16 cellular contexts compared by ENCODE assay signal in genomic region chr2:38744399-38744780, GRCh38. TPM values are rescaled to one million over a fixed set of nuclear protein-coding genes. Genes with fewer than 3 reads are reported as not detected.
DNase-seq lines count a peak whose midpoint lies in the region; ATAC-seq and TF ChIP-seq lines count a peak whose summit lies in the region.
"Had no signal": no experiment of that assay in that cellular context is flagged by ENCODE, and none has a peak within 500 bp of the region (broad histone marks: within the 10 kb centered on the region; RNA-seq: fewer than 3 reads in every experiment).

No MANE protein-coding gene starts in this region.

- peaks cover 85% of the 10 kb centered on the region for H3F3A ChIP-seq in GM23248 (ENCODE audit: insufficient read depth)

- no peak overlapping the region for H2AFZ ChIP-seq in GM23248

- peaks cover 65% of the 10 kb centered on the region for H3K4me1 Mint-ChIP-seq in activated CD8-positive, alpha-beta T cell treated with anti-CD3 and anti-CD28 coated beads for 36 hours (ENCODE audit: low read depth)
- peaks cover 43% of the 10 kb centered on the region in 2 donors for H3K4me1 Mint-ChIP-seq in natural killer cell
- peaks cover 40 to 75% of the 10 kb centered on the region in 2 donors for H3K4me1 Mint-ChIP-seq in immature natural killer cell

- no peak for TF ChIP-seq POLR2A in testis (IDR thresholded peaks at IDR 0.05)

- no peaks in the 10 kb centered on the region for H3K27me3 ChIP-seq in GM23248 (replicated peaks; ENCODE audit: insufficient read depth)
- H3K27me3 ChIP-seq in testis, result no peaks in the 10 kb centered on the region
- H3K27me3 ChIP-seq: MG63 had no signal

- H3K4me3 ChIP-seq in GM23248 (no peak overlapping the region), testis (no peak overlapping the region)
- H3K4me3 ChIP-seq: MG63 had no signal

- H3K4me3 Mint-ChIP-seq in activated CD8-positive, alpha-beta T cell treated with anti-CD3 and anti-CD28 coated beads for 36 hours, result no peak overlapping the region
- no peak overlapping the region for H3K4me3 Mint-ChIP-seq in natural killer cell
- H3K4me3 Mint-ChIP-seq in immature natural killer cell, result no peak overlapping the region
- H3K4me3 Mint-ChIP-seq: endodermal cell had no signal

- 22 to 30% methylated on average over 2 of the region's 2 CpGs for WGBS in GM23248 (ENCODE audit: low coverage in 1 of 2, low lambda C conversion rate in 2 of 2, missing lambda C conversion rate in 2 of 2), 2 experiments
- 52 to 63% methylated on average over 2 of the region's 2 CpGs for whole genome bisulfite sequencing in testis, 2 donors

- H3K4me1 ChIP-seq in GM23248 (ENCODE audit: insufficient read depth) (peaks cover 3% of the 10 kb centered on the region), testis (peaks cover 15% of the 10 kb centered on the region)

- CTCF ChIA-PET in activated CD8-positive, alpha-beta T cell treated with anti-CD3 and anti-CD28 coated beads for 36 hours (lab: Charles Lee), result interaction anchor here (0.6 to 8.3 kb wide), 10 partner anchors 10 to 279 kb away, joined by 3 to 95 read pairs (median 4); partner anchors contain the start of gene HNRNPLL

- no peaks in the 10 kb centered on the region for H3K9me3 Mint-ChIP-seq in activated CD8-positive, alpha-beta T cell treated with anti-CD3 and anti-CD28 coated beads for 36 hours
- H3K9me3 Mint-ChIP-seq in natural killer cell, result no peaks in the 10 kb centered on the region
- H3K9me3 Mint-ChIP-seq in immature natural killer cell, result no peaks in the 10 kb centered on the region
- H3K9me3 Mint-ChIP-seq: naive B cell had no signal

- peaks cover 83% of the 10 kb centered on the region for H3K79me2 ChIP-seq in GM23248 (ENCODE audit: insufficient read depth)

- peaks cover 81% of the 10 kb centered on the region for H3K36me3 ChIP-seq in GM23248 (ENCODE audit: low read depth)
- no peaks in the 10 kb centered on the region for H3K36me3 ChIP-seq in testis (ENCODE audit: low read depth, missing control alignments)

- H3K9me3 ChIP-seq in GM23248 (ENCODE audit: low read depth) (no peaks in the 10 kb centered on the region), testis (no peaks in the 10 kb centered on the region)

- no peaks in the 10 kb centered on the region for H3K9me2 ChIP-seq in GM23248 (ENCODE audit: insufficient read depth)

- POLR2A ChIA-PET in activated CD8-positive, alpha-beta T cell treated with anti-CD3 and anti-CD28 coated beads for 36 hours (lab: Charles Lee), result interaction anchor here (0.7 to 12.8 kb wide), 17 partner anchors 6 to 232 kb away, joined by 3 to 209 read pairs (median 4); partner anchors contain the start of genes HNRNPLL and SRSF7

- H3K36me3 Mint-ChIP-seq in activated CD8-positive, alpha-beta T cell treated with anti-CD3 and anti-CD28 coated beads for 36 hours (ENCODE audit: low read depth), result peaks cover 84% of the 10 kb centered on the region
- H3K36me3 Mint-ChIP-seq in natural killer cell (peaks cover 37% of the 10 kb centered on the region), immature natural killer cell (peaks cover 10 to 47% (median 43%) of the 10 kb centered on the region in 3 donors)

- in situ Hi-C loops in GM23248 (cut with MboI), result no loop called here

- peaks cover 1% of the 10 kb centered on the region; the same call in 1 of the 2 replicates for H4K20me1 ChIP-seq in GM23248 (ENCODE audit: insufficient read depth)

- H3K4me2 ChIP-seq in GM23248 (ENCODE audit: unreplicated experiment), result no peak overlapping the region

- intact Hi-C loops in activated CD8-positive, alpha-beta T cell treated with anti-CD3 and anti-CD28 coated beads for 36 hours (cut with micrococcal nuclease), result loop anchor here (5.0 to 10.0 kb wide), 2 partner anchors 207 to 430 kb away; no protein-coding TSS in a partner anchor
- intact Hi-C loops in natural killer cell (cut with micrococcal nuclease), result loop anchor here (1.0 to 5.0 kb wide), 2 partner anchors 16 to 142 kb away; partner anchors contain the start of gene HNRNPLL
- intact Hi-C loops in testis (cut with DNase I; ENCODE audit: low total_unique reads), result no loop called here

- H3K27me3 Mint-ChIP-seq in activated CD8-positive, alpha-beta T cell treated with anti-CD3 and anti-CD28 coated beads for 36 hours, result no peaks in the 10 kb centered on the region
- H3K27me3 Mint-ChIP-seq in natural killer cell (ENCODE audit: low read depth in 2 of 2) (no peaks in the 10 kb centered on the region), immature natural killer cell (ENCODE audit: low read depth in 3 of 3) (peaks cover 5 to 18% (median 15%) of the 10 kb centered on the region in 3 donors)
- H3K27me3 Mint-ChIP-seq: naive B cell had no signal

- H3K27ac Mint-ChIP-seq in activated CD8-positive, alpha-beta T cell treated with anti-CD3 and anti-CD28 coated beads for 36 hours, result peak overlapping the region; percentile 72
- H3K27ac Mint-ChIP-seq in natural killer cell (peak overlapping the region; percentile 42 to 80), immature natural killer cell (peak overlapping the region in 3 of 6 donors; percentile 15 to 60 (median 26))

- peak; percentile 29 for DNase-seq in DMS53 (lab: John Stamatoyannopoulos, UW)
- DNase-seq in DMS53 treated with DMSO at 0.1 percent for 48 hours (lab: John Stamatoyannopoulos, UW; ENCODE audit: unreplicated experiment), result no peak
- no peak for DNase-seq in GM23248
- no peak for DNase-seq in activated CD8-positive, alpha-beta T cell treated with anti-CD3 and anti-CD28 coated beads for 36 hours
- no peak for DNase-seq in natural killer cell
- DNase-seq in NCI-H187 treated with DMSO at 0.1 percent for 48 hours (lab: John Stamatoyannopoulos, UW), result no peak
- no peak for DNase-seq in testis
- no peak for DNase-seq in immature natural killer cell
- DNase-seq: activated naive CD4-positive, alpha-beta T cell; endodermal cell; MG63; naive B cell; NCI-H1930; NCI-H510A; SHP77 treated with DMSO at 0.1 percent for 48 hours had no signal

- peak overlapping the region; percentile 25; the same call in 1 of the 2 replicates for H3K9ac ChIP-seq in GM23248

- no peak overlapping the region for H3K27ac ChIP-seq in GM23248
- no peak overlapping the region for H3K27ac ChIP-seq in testis
- H3K27ac ChIP-seq: C4-2B had no signal

- TF ChIP-seq CTCF in activated CD8-positive, alpha-beta T cell treated with anti-CD3 and anti-CD28 coated beads for 36 hours (IDR thresholded peaks at IDR 0.05), result no peak
- TF ChIP-seq CTCF in natural killer cell (IDR thresholded peaks at IDR 0.05) (no peak), testis (IDR thresholded peaks at IDR 0.05) (no peak)

- peak; percentile 7 for ATAC-seq in activated CD8-positive, alpha-beta T cell treated with anti-CD3 and anti-CD28 coated beads for 36 hours
- ATAC-seq in natural killer cell, result no peak

RNA-seq across cellular contexts. Expression of gene SRSF7, which starts 6.8 kb away (rescaled TPM):
- 86.5 and 95.0 TPM in 2 replicates for total RNA-seq in GM23248 (2014; rRNA removed; shearing (Covaris generic))
- polyA plus RNA-seq in GM23248 (2016; fragmentation: Nextera tagmentation; extraction: Ambion mirVana) (156 TPM in 2 replicates), testis (ENCODE audit: insufficient read depth, low read depth, low replicate concordance) (169 TPM), immature natural killer cell (100 to 1,000 TPM; 171 to 209 (median 203) TPM)
- 100 to 1,000 TPM; 320 to 333 TPM for total RNA-seq in activated CD8-positive, alpha-beta T cell treated with anti-CD3 and anti-CD28 coated beads for 36 hours
- total RNA-seq in natural killer cell (100 to 1,000 TPM; 323 to 538 (median 359) TPM), testis (100 to 1,000 TPM; 104 to 114 TPM)

RNA-seq across cellular contexts. Expression of gene GEMIN6, which starts 33.6 kb away (rescaled TPM):
- total RNA-seq in GM23248 (2014; rRNA removed; shearing (Covaris generic)), result 5.2 and 15.3 TPM in 2 replicates
- polyA plus RNA-seq in GM23248 (2016; fragmentation: Nextera tagmentation; extraction: Ambion mirVana) (14.9 and 15.3 TPM in 2 replicates), testis (ENCODE audit: insufficient read depth, low read depth, low replicate concordance) (43.0 TPM), immature natural killer cell (10 to 100 TPM in 1 of 3 donors, 1 to 10 TPM in 2; 5.8 to 13.6 (median 7.9) TPM)
- total RNA-seq in activated CD8-positive, alpha-beta T cell treated with anti-CD3 and anti-CD28 coated beads for 36 hours, result 10 to 100 TPM; 30.2 to 33.4 TPM
- total RNA-seq in natural killer cell (1 to 10 TPM; 3.5 to 7.3 (median 5.7) TPM), testis (10 to 100 TPM; 11.6 to 16.4 TPM)
